Comparison of ENCODE assay signal across 2 cellular contexts in genomic region chr22:36815558-36816337, GRCh38.
TF ChIP-seq lines count a peak whose summit lies in the region.

No MANE protein-coding gene starts in this region.

TF ChIP-seq in A549, 52 proteins besides CTCF, POLR2A, EP300 and RAD21 (continued from another document):
- TF ChIP-seq, protein P1, sequence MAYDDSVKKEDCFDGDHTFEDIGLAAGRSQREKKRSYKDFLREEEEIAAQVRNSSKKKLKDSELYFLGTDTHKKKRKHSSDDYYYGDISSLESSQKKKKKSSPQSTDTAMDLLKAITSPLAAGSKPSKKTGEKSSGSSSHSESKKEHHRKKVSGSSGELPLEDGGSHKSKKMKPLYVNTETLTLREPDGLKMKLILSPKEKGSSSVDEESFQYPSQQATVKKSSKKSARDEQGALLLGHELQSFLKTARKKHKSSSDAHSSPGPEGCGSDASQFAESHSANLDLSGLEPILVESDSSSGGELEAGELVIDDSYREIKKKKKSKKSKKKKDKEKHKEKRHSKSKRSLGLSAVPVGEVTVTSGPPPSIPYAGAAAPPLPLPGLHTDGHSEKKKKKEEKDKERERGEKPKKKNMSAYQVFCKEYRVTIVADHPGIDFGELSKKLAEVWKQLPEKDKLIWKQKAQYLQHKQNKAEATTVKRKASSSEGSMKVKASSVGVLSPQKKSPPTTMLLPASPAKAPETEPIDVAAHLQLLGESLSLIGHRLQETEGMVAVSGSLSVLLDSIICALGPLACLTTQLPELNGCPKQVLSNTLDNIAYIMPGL (CRISPR knock-in tag; IDR thresholded peaks at IDR 0.05; ENCODE audit: borderline replicate concordance) = no peak
- TF ChIP-seq ZC3H11A (IDR thresholded peaks at IDR 0.05) (no peak), HOXB13 (CRISPR knock-in tag; IDR thresholded peaks at IDR 0.05; ENCODE audit: low read depth) (no peak), JUNB (IDR thresholded peaks at IDR 0.05) (no peak), BHLHE40 (IDR thresholded peaks at IDR 0.05; ENCODE audit: low read depth, low read length) (no peak), CHD4 (IDR thresholded peaks at IDR 0.05; ENCODE audit: borderline replicate concordance) (no peak), ZNF302 (CRISPR knock-in tag; IDR thresholded peaks at IDR 0.05) (no peak)

TF ChIP-seq in HEK293, 187 proteins besides CTCF, POLR2A, EP300 and RAD21 (continued from another document):
- TF ChIP-seq, protein P2, sequence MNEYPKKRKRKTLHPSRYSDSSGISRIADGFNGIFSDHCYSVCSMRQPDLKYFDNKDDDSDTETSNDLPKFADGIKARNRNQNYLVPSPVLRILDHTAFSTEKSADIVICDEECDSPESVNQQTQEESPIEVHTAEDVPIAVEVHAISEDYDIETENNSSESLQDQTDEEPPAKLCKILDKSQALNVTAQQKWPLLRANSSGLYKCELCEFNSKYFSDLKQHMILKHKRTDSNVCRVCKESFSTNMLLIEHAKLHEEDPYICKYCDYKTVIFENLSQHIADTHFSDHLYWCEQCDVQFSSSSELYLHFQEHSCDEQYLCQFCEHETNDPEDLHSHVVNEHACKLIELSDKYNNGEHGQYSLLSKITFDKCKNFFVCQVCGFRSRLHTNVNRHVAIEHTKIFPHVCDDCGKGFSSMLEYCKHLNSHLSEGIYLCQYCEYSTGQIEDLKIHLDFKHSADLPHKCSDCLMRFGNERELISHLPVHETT (tag by site-specific recombination; IDR thresholded peaks at IDR 0.05) = no peak
- 0 out of 2 replicates have a peak, but pooled peaks have one; percentile 7 for TF ChIP-seq ZNF398 (tag by site-specific recombination; IDR thresholded peaks at IDR 0.05)
- no peak for TF ChIP-seq ZNF394 (tag by site-specific recombination; IDR thresholded peaks at IDR 0.05; ENCODE audit: borderline replicate concordance)
- TF ChIP-seq, protein P3, sequence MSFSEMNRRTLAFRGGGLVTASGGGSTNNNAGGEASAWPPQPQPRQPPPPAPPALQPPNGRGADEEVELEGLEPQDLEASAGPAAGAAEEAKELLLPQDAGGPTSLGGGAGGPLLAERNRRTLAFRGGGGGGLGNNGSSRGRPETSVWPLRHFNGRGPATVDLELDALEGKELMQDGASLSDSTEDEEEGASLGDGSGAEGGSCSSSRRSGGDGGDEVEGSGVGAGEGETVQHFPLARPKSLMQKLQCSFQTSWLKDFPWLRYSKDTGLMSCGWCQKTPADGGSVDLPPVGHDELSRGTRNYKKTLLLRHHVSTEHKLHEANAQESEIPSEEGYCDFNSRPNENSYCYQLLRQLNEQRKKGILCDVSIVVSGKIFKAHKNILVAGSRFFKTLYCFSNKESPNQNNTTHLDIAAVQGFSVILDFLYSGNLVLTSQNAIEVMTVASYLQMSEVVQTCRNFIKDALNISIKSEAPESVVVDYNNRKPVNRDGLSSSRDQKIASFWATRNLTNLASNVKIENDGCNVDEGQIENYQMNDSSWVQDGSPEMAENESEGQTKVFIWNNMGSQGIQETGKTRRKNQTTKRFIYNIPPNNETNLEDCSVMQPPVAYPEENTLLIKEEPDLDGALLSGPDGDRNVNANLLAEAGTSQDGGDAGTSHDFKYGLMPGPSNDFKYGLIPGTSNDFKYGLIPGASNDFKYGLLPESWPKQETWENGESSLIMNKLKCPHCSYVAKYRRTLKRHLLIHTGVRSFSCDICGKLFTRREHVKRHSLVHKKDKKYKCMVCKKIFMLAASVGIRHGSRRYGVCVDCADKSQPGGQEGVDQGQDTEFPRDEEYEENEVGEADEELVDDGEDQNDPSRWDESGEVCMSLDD (tag by site-specific recombination; IDR thresholded peaks at IDR 0.05) = no peak
- no peak for TF ChIP-seq ZNF416 (tag by site-specific recombination; IDR thresholded peaks at IDR 0.05)
- peak; percentile 70 for TF ChIP-seq ZNF341 (tag by site-specific recombination; IDR thresholded peaks at IDR 0.05; ENCODE audit: low read depth)
- TF ChIP-seq ZBTB1 (tag by site-specific recombination; IDR thresholded peaks at IDR 0.05) = no peak
- TF ChIP-seq SP7 (tag by site-specific recombination; IDR thresholded peaks at IDR 0.05) = no peak
- no peak for TF ChIP-seq HOXC10 (CRISPR knock-in tag; IDR thresholded peaks at IDR 0.05)
- TF ChIP-seq ZNF155 (tag by site-specific recombination; IDR thresholded peaks at IDR 0.05) = no peak
- peak; percentile 66; the same call in 1 of the 2 replicates for TF ChIP-seq ZSCAN4 (tag by site-specific recombination; IDR thresholded peaks at IDR 0.05)
- no peak for TF ChIP-seq ZNF514 (tag by site-specific recombination; IDR thresholded peaks at IDR 0.05)
- TF ChIP-seq ZNF660 (tag by site-specific recombination; IDR thresholded peaks at IDR 0.05) = no peak
- TF ChIP-seq MYNN (tag by site-specific recombination; IDR thresholded peaks at IDR 0.05; ENCODE audit: borderline replicate concordance) = no peak
- no peak for TF ChIP-seq ZNF202 (tag by site-specific recombination; IDR thresholded peaks at IDR 0.05; ENCODE audit: borderline replicate concordance)
- no peak for TF ChIP-seq TRIM28 (IDR thresholded peaks at IDR 0.05; ENCODE audit: borderline replicate concordance, low read length)
- no peak for TF ChIP-seq ZNF558 (tag by site-specific recombination; IDR thresholded peaks at IDR 0.05)
- no peak for TF ChIP-seq TCF7L2 (IDR thresholded peaks at IDR 0.05; ENCODE audit: borderline replicate concordance, low read depth, low read length)
